Comparison of ENCODE assay signal across 1 cellular context in the genomic region with DNA sequence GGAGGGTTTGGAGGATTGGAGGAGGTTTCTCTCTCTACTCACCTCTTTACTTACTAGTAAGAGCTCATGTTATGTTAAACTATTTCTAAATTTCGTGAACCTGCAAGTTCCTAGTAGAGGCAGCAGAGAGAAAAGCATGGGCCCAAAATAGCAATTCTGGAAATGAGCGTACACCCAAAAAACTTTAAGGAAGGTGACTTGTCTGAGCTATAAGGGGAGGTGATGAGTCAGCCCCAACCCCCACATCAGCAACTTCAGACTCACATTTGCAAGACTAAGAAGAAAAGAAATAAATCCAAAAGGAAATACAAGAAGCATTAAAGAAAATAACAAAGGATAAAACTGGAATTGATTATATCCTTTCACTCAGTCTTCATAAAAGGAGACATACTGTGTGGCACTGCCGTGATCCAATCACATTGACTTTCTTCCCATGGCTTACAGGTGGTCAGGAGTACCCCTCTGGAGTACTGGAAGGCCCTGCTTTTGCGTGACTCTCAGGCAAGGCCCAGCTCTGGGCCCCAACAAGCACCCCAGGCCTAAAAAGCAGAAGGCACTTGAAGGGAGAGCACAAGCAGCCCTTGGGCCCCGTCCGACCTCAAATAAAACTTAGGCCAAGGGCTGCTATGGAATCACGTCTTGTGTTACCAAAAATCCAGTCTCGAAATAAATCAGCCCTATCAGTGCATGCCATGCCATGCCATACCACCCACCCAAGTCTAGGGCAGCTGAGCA.
TF ChIP-seq lines count a peak whose summit lies in the region.

No MANE protein-coding gene starts in this region.

TF ChIP-seq in H1, 55 proteins besides CTCF, POLR2A, EP300 and RAD21 (continued from another document):
- TF ChIP-seq CTBP2 (IDR thresholded peaks at IDR 0.05; ENCODE audit: borderline replicate concordance, insufficient read depth, insufficient read length, low read length) (no peak), SIRT6 (IDR thresholded peaks at IDR 0.05; ENCODE audit: low read length) (no peak), EZH2 (IDR thresholded peaks at IDR 0.05; ENCODE audit: low read depth, low read length, severe bottlenecking) (no peak), POLR2AphosphoS5 (IDR thresholded peaks at IDR 0.05; ENCODE audit: low read depth, low read length) (no peak), RXRA (IDR thresholded peaks at IDR 0.05; ENCODE audit: insufficient read depth, low read depth, low read length) (no peak), NRF1 (IDR thresholded peaks at IDR 0.05; ENCODE audit: low read depth, low read length) (no peak), TBP (IDR thresholded peaks at IDR 0.05; ENCODE audit: low read depth, low read length) (no peak)
